17 cellular contexts compared by ENCODE assay signal in the genomic region with DNA sequence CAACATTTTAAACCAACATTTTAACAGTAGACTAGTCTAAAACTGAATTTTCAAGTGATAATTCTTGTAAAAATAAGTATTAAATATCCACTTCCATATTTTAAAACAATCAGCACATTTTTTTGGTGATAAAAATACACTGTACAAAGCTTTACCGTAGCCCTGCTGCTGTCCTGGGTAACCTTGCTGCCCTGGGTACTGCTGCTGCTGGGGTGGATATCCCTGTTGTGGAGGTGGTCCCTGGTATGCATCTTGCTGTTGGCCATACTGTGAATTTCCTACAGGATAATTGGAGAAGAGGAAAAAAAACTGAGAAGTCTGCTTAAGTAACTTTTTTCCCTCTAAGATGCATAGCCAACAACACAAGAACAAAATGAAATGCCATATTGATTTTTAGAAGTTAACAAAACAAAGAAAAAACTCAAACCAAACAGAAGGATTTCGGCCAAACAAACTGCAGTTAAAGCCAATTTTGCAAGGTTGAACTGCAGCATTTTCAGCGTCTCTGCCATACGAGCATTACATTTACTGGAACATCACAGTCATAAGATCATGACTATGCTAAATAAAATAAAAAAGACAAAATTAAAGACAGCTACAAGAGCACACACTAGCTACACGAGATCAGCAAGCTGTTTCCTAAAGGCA. TPM values are rescaled to one million over a fixed set of nuclear protein-coding genes. Genes with fewer than 3 reads are reported as not detected.
DNase-seq lines count a peak whose midpoint lies in the region; ATAC-seq, FAIRE-seq and TF ChIP-seq lines count a peak whose summit lies in the region.
"Had no signal": no experiment of that assay in that cellular context is flagged by ENCODE, and none has a peak within 500 bp of the region (broad histone marks: within the 10 kb centered on the region; RNA-seq: fewer than 3 reads in every experiment).

No MANE protein-coding gene starts in this region.

- H2AFZ ChIP-seq in H9 (ENCODE audit: low read length): no peak overlapping the region

- H3K79me2 ChIP-seq in H9 (ENCODE audit: insufficient read depth, low read length): no peaks in the 10 kb centered on the region

- peak; percentile 26 for FAIRE-seq in GM12891 (lab: Jason Lieb, UNC)
- FAIRE-seq: A549, G401.6, GM12892, H54 had no signal

- CTCF ChIA-PET in WTC11 (lab: Charles Lee): no interaction called here

- WGBS in H9 (ENCODE audit: extremely low coverage, insufficient read length, low lambda C conversion rate): no CpG with 5 or more reads among the region's 5 CpGs

- TF ChIP-seq CTCF in H9 (conservative IDR thresholded peaks at IDR 0.05): no peak
- TF ChIP-seq CTCF in WTC11 (IDR thresholded peaks at IDR 0.05): no peak

- H3K36me3 Mint-ChIP-seq in H9 (ENCODE audit: insufficient read depth in 1 of 3, low read depth in 3 of 3) (peaks cover 23 to 63% (median 36%) of the 10 kb centered on the region in 3 experiments), WTC11 (peaks cover 41% of the 10 kb centered on the region)

- H2BK15ac ChIP-seq in H9 (ENCODE audit: low read depth, low read length): no peak overlapping the region

- H3K18ac ChIP-seq in H9 (ENCODE audit: insufficient read length, low read depth, low read length): no peak overlapping the region

- no peaks in the 10 kb centered on the region; a peak in 1 of 5 replicates for H3K9me3 Mint-ChIP-seq in H9
- no peaks in the 10 kb centered on the region for H3K9me3 Mint-ChIP-seq in WTC11

- H2BK12ac ChIP-seq in H9 (ENCODE audit: insufficient read length, low read depth, low read length): no peak overlapping the region

- no peak overlapping the region for H3K4ac ChIP-seq in H9 (ENCODE audit: low read depth, low read length)

- H2BK5ac ChIP-seq in H9 (ENCODE audit: insufficient read length, low read length): no peak overlapping the region

- no peaks in the 10 kb centered on the region for H3K9me3 ChIP-seq in H9 (ENCODE audit: control insufficient read depth, low read depth, low read length)
- H3K9me3 ChIP-seq: A549, BE2C had no signal

- H2AK5ac ChIP-seq in H9 (ENCODE audit: insufficient read length, low read length): no peak overlapping the region

- H3K27me3 Mint-ChIP-seq in H9 (ENCODE audit: low read depth) (no peaks in the 10 kb centered on the region), WTC11 (ENCODE audit: low read depth) (no peaks in the 10 kb centered on the region)
- H3K27me3 Mint-ChIP-seq: CD4-positive, alpha-beta memory T cell had no signal

- no peak overlapping the region for H4K91ac ChIP-seq in H9 (ENCODE audit: insufficient read length, low read depth, low read length)

- intact Hi-C loops in left ventricle myocardium superior (cut with micrococcal nuclease): no loop called here

- peaks cover 5% of the 10 kb centered on the region for H3K4me1 ChIP-seq in H9 (ENCODE audit: insufficient read depth, low read length)
- H3K4me1 ChIP-seq: A549, BE2C had no signal

- H3K27ac Mint-ChIP-seq in H9 (peak overlapping the region; percentile 83 to 96 (median 94); a peak in 6 of 7 replicates), WTC11 (peak overlapping the region; percentile 90)
- H3K27ac Mint-ChIP-seq: CD4-positive, alpha-beta memory T cell had no signal

- no peak overlapping the region for H3K9ac ChIP-seq in H9 (ENCODE audit: extremely low read depth, insufficient read length, low read length)

- no peaks in the 10 kb centered on the region for H4K20me1 ChIP-seq in H9 (ENCODE audit: control insufficient read depth, insufficient read depth, insufficient read length)

- H3K23ac ChIP-seq in H9 (ENCODE audit: insufficient read length, low read depth, low read length): no peak overlapping the region

- peak; percentile 30; the same call in 1 of the 2 replicates for ATAC-seq in WTC11
- ATAC-seq in left lobe of liver: peak; percentile 81
- ATAC-seq in left ventricle myocardium superior: no peak
- ATAC-seq: A549 had no signal

- no peak overlapping the region for H3K14ac ChIP-seq in H9 (ENCODE audit: insufficient read depth, low read length)

- H3K23me2 ChIP-seq in H9 (ENCODE audit: insufficient read length, low read depth, low read length, poor library complexity, severe bottlenecking): no peaks in the 10 kb centered on the region

- H3K4me3 Mint-ChIP-seq in H9 (no peak overlapping the region), WTC11 (peak overlapping the region; percentile 29; the same call in 1 of the 2 replicates)
- H3K4me3 Mint-ChIP-seq: CD4-positive, alpha-beta memory T cell had no signal

- POLR2A ChIA-PET in WTC11 (lab: Charles Lee): no interaction called here

- peak overlapping the region; percentile 67 for H3K27ac ChIP-seq in H9 (ENCODE audit: insufficient read length, low read depth, low read length)
- H3K27ac ChIP-seq: A549, C4-2B had no signal

- no peak overlapping the region for H2BK120ac ChIP-seq in H9 (ENCODE audit: low read depth, low read length, poor library complexity, severe bottlenecking)

- no peaks in the 10 kb centered on the region for H3K79me1 ChIP-seq in H9 (ENCODE audit: insufficient read depth, low read depth, low read length, poor library complexity, severe bottlenecking)

- no peak overlapping the region for H4K5ac ChIP-seq in H9 (ENCODE audit: insufficient read length, low read depth, low read length)

- peak overlapping the region; percentile 75 for H2BK20ac ChIP-seq in H9 (ENCODE audit: low read depth, low read length, poor library complexity, severe bottlenecking)

- no peak overlapping the region for H3K56ac ChIP-seq in H9 (ENCODE audit: insufficient read length, low read depth, low read length)

- H3K27me3 ChIP-seq in H9 (ENCODE audit: insufficient read depth, low read length): no peaks in the 10 kb centered on the region
- H3K27me3 ChIP-seq: BE2C had no signal

- DNase-seq in GM12891 (ENCODE audit: insufficient read length, low spot score): no peak
- DNase-seq in H9: no peak
- DNase-seq in WTC11 (ENCODE audit: low spot score): no peak
- no peak for DNase-seq in left lobe of liver (ENCODE audit: low spot score)
- no peak for DNase-seq in cerebellar cortex (ENCODE audit: low spot score)
- no peak for DNase-seq in left ventricle myocardium superior
- DNase-seq in NCI-H187 treated with DMSO at 0.1 percent for 48 hours (lab: John Stamatoyannopoulos, UW): no peak
- DNase-seq: BE2C; CD4-positive, alpha-beta memory T cell; DMS153; DMS79 treated with DMSO at 0.1 percent for 48 hours; EL had no signal

- no peak for TF ChIP-seq POLR2A in GM12891 (IDR thresholded peaks at IDR 0.05; ENCODE audit: low read depth, low read length)

- H3K4me2 ChIP-seq in H9 (ENCODE audit: insufficient read depth, insufficient read length, low read length): no peak overlapping the region
- H3K4me2 ChIP-seq: A549 had no signal

- H3K4me1 Mint-ChIP-seq in H9 (peaks cover 24 to 31% of the 10 kb centered on the region in 2 experiments), WTC11 (peaks cover 35% of the 10 kb centered on the region)

- no peak overlapping the region for H3T11ph ChIP-seq in H9 (ENCODE audit: low read length)

- H4K8ac ChIP-seq in H9 (replicated peaks; ENCODE audit: insufficient read length, low read depth, low read length): no peak overlapping the region

TF ChIP-seq in GM12891, 5 proteins besides CTCF, POLR2A, EP300 and RAD21:
- no peak for TF ChIP-seq PAX5 (IDR thresholded peaks at IDR 0.05; ENCODE audit: insufficient read depth, low read length, severe bottlenecking)
- no peak for TF ChIP-seq TAF1 (IDR thresholded peaks at IDR 0.05; ENCODE audit: low read depth, low read length)
- no peak for TF ChIP-seq POU2F2 (IDR thresholded peaks at IDR 0.05; ENCODE audit: low read depth, low read length)
- no peak for TF ChIP-seq SPI1 (IDR thresholded peaks at IDR 0.05; ENCODE audit: low read depth, low read length)
- TF ChIP-seq POLR2AphosphoS5 (IDR thresholded peaks at IDR 0.05; ENCODE audit: low read depth, low read length): no peak
TF ChIP-seq in GM12891: peak in this region for 0.

TF ChIP-seq in WTC11, 78 proteins besides CTCF, POLR2A, EP300 and RAD21 (continues in another document):
- TF ChIP-seq CREB1 (CRISPR knock-in tag; IDR thresholded peaks at IDR 0.05): no peak
- TF ChIP-seq FOXK1 (CRISPR knock-in tag; IDR thresholded peaks at IDR 0.05): no peak
- TF ChIP-seq ELF4 (CRISPR knock-in tag; IDR thresholded peaks at IDR 0.05; ENCODE audit: low read depth): no peak
- no peak for TF ChIP-seq TEAD1 (CRISPR knock-in tag; IDR thresholded peaks at IDR 0.05)
- TF ChIP-seq NR2C2 (CRISPR knock-in tag; IDR thresholded peaks at IDR 0.05): no peak
- TF ChIP-seq ZBTB43 (CRISPR knock-in tag; IDR thresholded peaks at IDR 0.05): no peak
- no peak for TF ChIP-seq ESRRA (CRISPR knock-in tag; IDR thresholded peaks at IDR 0.05; ENCODE audit: borderline replicate concordance)
- TF ChIP-seq FOXJ3 (CRISPR knock-in tag; IDR thresholded peaks at IDR 0.05; ENCODE audit: borderline replicate concordance): no peak
- TF ChIP-seq, protein P1, sequence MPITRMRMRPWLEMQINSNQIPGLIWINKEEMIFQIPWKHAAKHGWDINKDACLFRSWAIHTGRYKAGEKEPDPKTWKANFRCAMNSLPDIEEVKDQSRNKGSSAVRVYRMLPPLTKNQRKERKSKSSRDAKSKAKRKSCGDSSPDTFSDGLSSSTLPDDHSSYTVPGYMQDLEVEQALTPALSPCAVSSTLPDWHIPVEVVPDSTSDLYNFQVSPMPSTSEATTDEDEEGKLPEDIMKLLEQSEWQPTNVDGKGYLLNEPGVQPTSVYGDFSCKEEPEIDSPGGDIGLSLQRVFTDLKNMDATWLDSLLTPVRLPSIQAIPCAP (CRISPR knock-in tag; IDR thresholded peaks at IDR 0.05): no peak

RNA-seq across cellular contexts. Expression of gene SS18, which starts 55.4 kb away (rescaled TPM):
- 27.0 TPM for polyA plus RNA-seq in GM12891 (2012; ENCODE audit: low read depth, missing spikeins)
- total RNA-seq in H9 (2021) (86.4 and 87.9 TPM in 2 replicates), WTC11 (2021) (73.0 to 79.1 TPM (median 75.6 TPM) in 3 replicates), left lobe of liver (27.4 TPM), left ventricle myocardium superior (30.3 TPM)
